Comparison of ENCODE assay signal across 24 cellular contexts in genomic region chr11:122146475-122146874, GRCh38. TPM values are rescaled to one million over a fixed set of nuclear protein-coding genes. Genes with fewer than 3 reads are reported as not detected.
DNase-seq lines count a peak whose midpoint lies in the region; ATAC-seq and TF ChIP-seq lines count a peak whose summit lies in the region.
"Had no signal": no experiment of that assay in that cellular context is flagged by ENCODE, and none has a peak within 500 bp of the region (broad histone marks: within the 10 kb centered on the region; RNA-seq: fewer than 3 reads in every experiment).

No MANE protein-coding gene starts in this region.

- intact Hi-C loops in left colon (cut with DNase I, micrococcal nuclease), result no loop called here

- H3K27me3 ChIP-seq in brain microvascular endothelial cell (replicated peaks), result no peaks in the 10 kb centered on the region
- H3K27me3 ChIP-seq in layer of hippocampus (ENCODE audit: control insufficient read depth, insufficient read depth, low read length), result no peaks in the 10 kb centered on the region
- H3K27me3 ChIP-seq: heart left ventricle, suprapubic skin had no signal

- H3K36me3 ChIP-seq in brain microvascular endothelial cell (replicated peaks), result peaks cover 81% of the 10 kb centered on the region
- H3K36me3 ChIP-seq: heart left ventricle, suprapubic skin had no signal

- no peak overlapping the region for H3K4me3 ChIP-seq in brain microvascular endothelial cell (ENCODE audit: low read depth, low read length)
- H3K4me3 ChIP-seq: GM23338, heart left ventricle, mucosa of descending colon, suprapubic skin had no signal

- TF ChIP-seq CTCF in brain microvascular endothelial cell (IDR thresholded peaks at IDR 0.05; ENCODE audit: low read depth, low read length, missing control alignments), result no peak

- peak; percentile 90 for DNase-seq in ELR (ENCODE audit: low read depth)
- DNase-seq in NCI-H226, result peak; percentile 69
- DNase-seq in brain microvascular endothelial cell, result peak; percentile 47
- no peak for DNase-seq in NCI-H2107 (lab: John Stamatoyannopoulos, UW)
- DNase-seq in left colon, result no peak
- DNase-seq: activated CD8-positive, alpha-beta memory T cell treated with anti-CD3 and anti-CD28 coated beads, Interleukin-2, amount 50 U/mL, for 4 hours; effector memory CD4-positive, alpha-beta T cell; heart left ventricle; KBM-7; mucosa of descending colon; NCI-H1436 treated with DMSO at 0.1 percent for 48 hours; NCI-H2171 treated with DMSO at 0.1 percent for 48 hours; NCI-H69; posterior cingulate gyrus; SHP77; stimulated activated CD4-positive, alpha-beta T cell treated with anti-CD3 and anti-CD28 coated beads, Interleukin-1b, Interleukin-23, amount 100 ng/mL, for 48 hours had no signal

- in situ Hi-C loops in brain microvascular endothelial cell (cut with HindIII; ENCODE audit: low pct_ligation_motif_present, low sequenced_read_pairs), result no loop called here

- ATAC-seq in HG03135 (IDR thresholded peaks at IDR 0.05; ENCODE audit: unreplicated experiment) (no peak), GM21717 (IDR thresholded peaks at IDR 0.05; ENCODE audit: unreplicated experiment) (no peak), left colon (no peak)
- ATAC-seq: activated T-helper 17 cell treated with anti-CD3 and anti-CD28 coated beads, Interleukin-2, amount 50 U/mL, for 72 hours; GM23338; heart left ventricle; mucosa of descending colon had no signal

- H3K27ac ChIP-seq in brain microvascular endothelial cell (peak overlapping the region; percentile 51), layer of hippocampus (ENCODE audit: low read depth, low read length) (peak overlapping the region; percentile 31)
- H3K27ac ChIP-seq: C4-2B, heart left ventricle, suprapubic skin had no signal

RNA-seq across cellular contexts. Expression of gene BLID, which starts 30.5 kb away (rescaled TPM):
- total RNA-seq in left colon, result not detected
- total RNA-seq: activated T-helper 17 cell treated with anti-CD3 and anti-CD28 coated beads, Interleukin-2, amount 50 U/mL, for 72 hours; GM23338; heart left ventricle; suprapubic skin; T-helper 1 cell treated with Interleukin-12 subunit alpha and Interleukin-12 subunit beta and Interleukin-4 antibody, amounts not matched to agents 30 ng/mL and 1 ng/mL, for 36 hours had no signal

Comparison
In these comparisons a context has a peak if more than half of its experiments do, and no peak if none do; other contexts are left out.
1. DNase-seq: peak in ELR (single experiment), NCI-H226 (single experiment) and brain microvascular endothelial cell (single experiment); none in NCI-H2107 (single experiment) and left colon (0 of 2).